In genomic region chr2:202426751-202427150, GRCh38 we compare ENCODE assay signal across 22 cellular contexts.
"Had no signal": no experiment of that assay in that cellular context is flagged by ENCODE, and none has a peak within 500 bp of the region (broad histone marks: within the 10 kb centered on the region; RNA-seq: fewer than 3 reads in every experiment).

No MANE protein-coding gene starts in this region.

- H3K4me3 ChIP-seq: lung, transverse colon, vagina had no signal

- H3K27ac ChIP-seq: brain microvascular endothelial cell, transverse colon, vagina had no signal

- DNase-seq: activated CD8-positive, alpha-beta memory T cell treated with anti-CD3 and anti-CD28 coated beads for 24 hours; activated CD8-positive, alpha-beta memory T cell treated with anti-CD3 and anti-CD28 coated beads, Interleukin-2, amount 50 U/mL, for 4 hours; activated T-cell treated with anti-CD3 and anti-CD28 coated beads, Interleukin-2, amount 50 U/mL, for 24 hours; aorta; brain microvascular endothelial cell; effector CD4-positive, alpha-beta T cell; erythroblast; foreskin fibroblast; kidney; midbrain; retina; stimulated activated CD4-positive, alpha-beta T cell treated with anti-CD3 and anti-CD28 coated beads, Interleukin-2, amount 100 ng/mL, for 48 hours; stimulated activated CD8-positive, alpha-beta memory T cell treated with anti-CD3 and anti-CD28 coated beads, Interleukin-4, amount 100 ng/mL, for 48 hours; stimulated activated naive B cell treated with anti-CD40 and anti-IgM and Interleukin-4, amounts not matched to agents 10 μg/mL and 1 μg/mL and 100 μg/mL, for 72 hours; transverse colon had no signal

- ATAC-seq: activated naive CD4-positive, alpha-beta T cell treated with anti-CD3 and anti-CD28 coated beads, Interleukin-2, amount 50 U/mL, for 72 hours; activated T-helper 17 cell treated with anti-CD3 and anti-CD28 coated beads, Interleukin-2, amount 50 U/mL, for 72 hours; left lobe of liver; stimulated activated naive B cell treated with anti-CD40 and anti-IgM and Interleukin-4, amounts not matched to agents 10 μg/mL and 1 μg/mL and 100 μg/mL, for 72 hours had no signal

- H3K9me3 ChIP-seq: transverse colon, vagina had no signal

- H3K36me3 ChIP-seq: brain microvascular endothelial cell, transverse colon, vagina had no signal

- H3K4me3 Mint-ChIP-seq: activated T-cell treated with anti-CD3 and anti-CD28 coated beads, Interleukin-2, amount 50 U/mL, for 24 hours; activated T-helper 17 cell treated with anti-CD3 and anti-CD28 coated beads, Interleukin-2, amount 50 U/mL, for 72 hours; dendritic cell treated with granulocyte-macrophage colony-stimulating factor and Interleukin-4, amounts not matched to agents 40 ng/mL and 50 ng/mL, for 4 days; stimulated activated naive B cell treated with anti-CD40 and anti-IgM and Interleukin-4, amounts not matched to agents 10 μg/mL and 1 μg/mL and 100 μg/mL, for 72 hours; T-helper 2 cell treated with Interferon-gamma antibody and Interleukin-4, amounts not matched to agents 5 μg/mL and 100 μg/mL, for 36 hours had no signal

- H3K27me3 Mint-ChIP-seq: activated T-cell treated with anti-CD3 and anti-CD28 coated beads, Interleukin-2, amount 50 U/mL, for 24 hours; activated T-helper 17 cell treated with anti-CD3 and anti-CD28 coated beads, Interleukin-2, amount 50 U/mL, for 72 hours; dendritic cell treated with granulocyte-macrophage colony-stimulating factor and Interleukin-4, amounts not matched to agents 40 ng/mL and 50 ng/mL, for 4 days had no signal

- H3K27ac Mint-ChIP-seq: activated naive CD4-positive, alpha-beta T cell treated with anti-CD3 and anti-CD28 coated beads, Interleukin-2, amount 50 U/mL, for 72 hours; activated T-cell treated with anti-CD3 and anti-CD28 coated beads, Interleukin-2, amount 50 U/mL, for 24 hours; activated T-helper 17 cell treated with anti-CD3 and anti-CD28 coated beads, Interleukin-2, amount 50 U/mL, for 72 hours; dendritic cell treated with granulocyte-macrophage colony-stimulating factor and Interleukin-4, amounts not matched to agents 40 ng/mL and 50 ng/mL, for 4 days; stimulated activated naive B cell treated with anti-CD40 and anti-IgM and Interleukin-4, amounts not matched to agents 10 μg/mL and 1 μg/mL and 100 μg/mL, for 72 hours; T-helper 2 cell treated with Interferon-gamma antibody and Interleukin-4, amounts not matched to agents 5 μg/mL and 100 μg/mL, for 36 hours had no signal

- H3K27me3 ChIP-seq: brain microvascular endothelial cell, transverse colon, vagina had no signal
